Comparison of ENCODE assay signal across 31 cellular contexts in the genomic region with DNA sequence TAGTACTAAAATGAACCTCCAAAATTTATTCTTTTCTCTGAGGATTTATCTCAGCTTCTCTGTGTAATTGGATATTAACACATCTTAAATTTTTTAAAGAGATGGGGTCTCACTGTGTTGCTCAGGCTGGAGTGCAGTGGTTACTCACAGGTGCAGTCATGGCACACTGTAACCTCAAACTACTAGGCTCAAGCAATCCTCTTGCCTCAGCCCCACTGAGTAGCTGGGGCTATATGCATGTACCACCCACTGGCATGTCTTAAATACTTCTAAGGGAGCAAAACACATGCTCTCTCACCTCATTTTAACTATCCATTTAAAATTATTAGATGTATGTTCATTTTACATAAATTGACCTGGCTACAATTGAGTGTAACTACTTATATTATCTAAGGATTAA.
"Had no signal": no experiment of that assay in that cellular context is flagged by ENCODE, and none has a peak within 500 bp of the region (broad histone marks: within the 10 kb centered on the region; RNA-seq: fewer than 3 reads in every experiment).

No MANE protein-coding gene starts in this region.

- H2AFZ ChIP-seq: PC-9 had no signal

- ATAC-seq: activated naive CD8-positive, alpha-beta T cell treated with anti-CD3 and anti-CD28 coated beads, Interleukin-2, amount 50 U/mL, for 24 hours; Right ventricle myocardium inferior; WTC11 had no signal

- H3K4me2 ChIP-seq: PC-9 had no signal

- H3K27ac ChIP-seq: PC-9, RWPE1 had no signal

- DNase-seq: activated CD4-positive, alpha-beta memory T cell treated with anti-CD3 and anti-CD28 coated beads for 36 hours; activated CD4-positive, alpha-beta T cell treated with anti-CD3 and anti-CD28 coated beads for 4 hours; activated CD4-positive, alpha-beta T cell treated with anti-CD3 and anti-CD28 coated beads, Interleukin-2, amount 50 U/mL, for 1 hour; activated CD4-positive, CD25-positive, alpha-beta regulatory T cell treated with anti-CD3 and anti-CD28 coated beads, Interleukin-2, amount 50 U/mL, for 72 hours; activated CD8-positive, alpha-beta memory T cell treated with anti-CD3 and anti-CD28 coated beads, Interleukin-2, amount 50 U/mL, for 4 hours; activated effector memory CD4-positive, alpha-beta T cell treated with Interleukin-2 at 50 U/mL for 16 hours; activated naive CD4-positive, alpha-beta T cell treated with anti-CD3 and anti-CD28 coated beads, Interleukin-2, amount 10 ng/mL, durations not matched to agents 7 days and 5 days; activated naive CD8-positive, alpha-beta T cell treated with anti-CD3 and anti-CD28 coated beads, Interleukin-2, amount 50 U/mL, for 24 hours; activated T-cell treated with anti-CD3 and anti-CD28 coated beads for 4 hours; activated T-cell treated with anti-CD3 and anti-CD28 coated beads, Interleukin-2, amount 50 U/mL, for 48 hours; anterior cingulate cortex; caudate nucleus; cerebellar nuclear complex; NCI-H1105; NCI-H1417 treated with DMSO at 0.1 percent for 48 hours; NCI-H187 treated with DMSO at 0.1 percent for 48 hours; NCI-H2081; NCI-H2171 treated with DMSO at 0.1 percent for 48 hours; NCI-H2227 treated with DMSO at 0.1 percent for 48 hours; NCI-H446; NCI-H510A treated with DMSO at 0.1 percent for 48 hours; NCI-H69; NCI-H82; PC-9; SW 1271; T-helper 1 cell; T-helper 2 cell; T-helper 9 cell had no signal

- H3K4me3 ChIP-seq: PC-9 had no signal
